10 cellular contexts compared by ENCODE assay signal in genomic region chr18:58998421-58999203, GRCh38.
DNase-seq lines count a peak whose midpoint lies in the region; ATAC-seq, FAIRE-seq and TF ChIP-seq lines count a peak whose summit lies in the region.
"Had no signal": no experiment of that assay in that cellular context is flagged by ENCODE, and none has a peak within 500 bp of the region (broad histone marks: within the 10 kb centered on the region; RNA-seq: fewer than 3 reads in every experiment).

No MANE protein-coding gene starts in this region.

- DNase-seq in MG63 (peak; percentile 76), pons (ENCODE audit: low spot score) (peak; percentile 53), DMS114 treated with DMSO at 0.1 percent for 48 hours (lab: John Stamatoyannopoulos, UW; ENCODE audit: unreplicated experiment) (no peak), T-helper 2 cell (no peak)
- DNase-seq in CD4-positive, alpha-beta T cell = no peak
- no peak for DNase-seq in activated T-cell treated with anti-CD3 and anti-CD28 coated beads, Interleukin-2, amount 50 U/mL, for 72 hours

- H3K27me3 ChIP-seq in MG63 = no peaks in the 10 kb centered on the region
- H3K27me3 ChIP-seq in CD4-positive, alpha-beta T cell (ENCODE audit: control insufficient read depth, insufficient read depth, low read length) = peaks cover 4% of the 10 kb centered on the region

- FAIRE-seq in endometrium (lab: Jason Lieb, UNC) = peak; percentile 93
- FAIRE-seq: GM18507, TTC549 had no signal

- H3K9me3 Mint-ChIP-seq in CD4-positive, alpha-beta T cell = no peaks in the 10 kb centered on the region
- no peaks in the 10 kb centered on the region for H3K9me3 Mint-ChIP-seq in activated T-cell treated with anti-CD3 and anti-CD28 coated beads, Interleukin-2, amount 50 U/mL, for 72 hours

- CTCF ChIA-PET in CD4-positive, alpha-beta T cell (lab: Charles Lee) = no interaction called here

- no peak for TF ChIP-seq CTCF in CD4-positive, alpha-beta T cell (IDR thresholded peaks at IDR 0.05)

- H3K27ac ChIP-seq in CD4-positive, alpha-beta T cell (ENCODE audit: low read depth, low read length) = no peak overlapping the region

- H3K4me3 Mint-ChIP-seq in CD4-positive, alpha-beta T cell = no peak overlapping the region
- H3K4me3 Mint-ChIP-seq in activated T-cell treated with anti-CD3 and anti-CD28 coated beads, Interleukin-2, amount 50 U/mL, for 72 hours = no peak overlapping the region

- H3K27me3 Mint-ChIP-seq in CD4-positive, alpha-beta T cell = peaks cover 41% of the 10 kb centered on the region
- peaks cover 19% of the 10 kb centered on the region for H3K27me3 Mint-ChIP-seq in activated T-cell treated with anti-CD3 and anti-CD28 coated beads, Interleukin-2, amount 50 U/mL, for 72 hours (ENCODE audit: low read depth)

- no peak overlapping the region for H3K27ac Mint-ChIP-seq in CD4-positive, alpha-beta T cell
- no peak overlapping the region for H3K27ac Mint-ChIP-seq in activated T-cell treated with anti-CD3 and anti-CD28 coated beads, Interleukin-2, amount 50 U/mL, for 72 hours

- no peak overlapping the region; the same call in 1 of the 2 replicates for H3K4me3 ChIP-seq in MG63

- intact Hi-C loops in CD4-positive, alpha-beta T cell (cut with DNase I, micrococcal nuclease) = no loop called here

- H3K9me3 ChIP-seq in MG63 = no peaks in the 10 kb centered on the region
- no peaks in the 10 kb centered on the region for H3K9me3 ChIP-seq in CD4-positive, alpha-beta T cell (ENCODE audit: control insufficient read depth, low read length)

- H3K4me1 Mint-ChIP-seq in CD4-positive, alpha-beta T cell (ENCODE audit: low read depth) = no peaks in the 10 kb centered on the region
- no peaks in the 10 kb centered on the region for H3K4me1 Mint-ChIP-seq in activated T-cell treated with anti-CD3 and anti-CD28 coated beads, Interleukin-2, amount 50 U/mL, for 72 hours (ENCODE audit: low read depth)

- no peaks in the 10 kb centered on the region for H3K36me3 ChIP-seq in MG63

- POLR2A ChIA-PET in CD4-positive, alpha-beta T cell (lab: Charles Lee) = no interaction called here

- no peaks in the 10 kb centered on the region for H3K36me3 Mint-ChIP-seq in CD4-positive, alpha-beta T cell (ENCODE audit: low read depth)
- H3K36me3 Mint-ChIP-seq in activated T-cell treated with anti-CD3 and anti-CD28 coated beads, Interleukin-2, amount 50 U/mL, for 72 hours (ENCODE audit: insufficient read depth in 2 of 2) = no peaks in the 10 kb centered on the region

- peak; percentile 76 for ATAC-seq in GM18498 (IDR thresholded peaks at IDR 0.05; ENCODE audit: unreplicated experiment)
- no peak for ATAC-seq in CD4-positive, alpha-beta T cell (ENCODE audit: poor library complexity)
- ATAC-seq in activated T-cell treated with anti-CD3 and anti-CD28 coated beads, Interleukin-2, amount 50 U/mL, for 72 hours (replicated peaks in 1 of 2) = no peak

Comparison
In these comparisons a context has a peak if more than half of its experiments do, and no peak if none do; other contexts are left out.
1. DNase-seq: peak in MG63 (single experiment) and pons (single experiment); none in CD4-positive, alpha-beta T cell (0 of 10), DMS114 treated with DMSO at 0.1 percent for 48 hours (single experiment), T-helper 2 cell (0 of 5) and activated T-cell treated with anti-CD3 and anti-CD28 coated beads, Interleukin-2, amount 50 U/mL, for 72 hours (0 of 2).